ENCODE assay signal across 1 cellular context in the genomic region with DNA sequence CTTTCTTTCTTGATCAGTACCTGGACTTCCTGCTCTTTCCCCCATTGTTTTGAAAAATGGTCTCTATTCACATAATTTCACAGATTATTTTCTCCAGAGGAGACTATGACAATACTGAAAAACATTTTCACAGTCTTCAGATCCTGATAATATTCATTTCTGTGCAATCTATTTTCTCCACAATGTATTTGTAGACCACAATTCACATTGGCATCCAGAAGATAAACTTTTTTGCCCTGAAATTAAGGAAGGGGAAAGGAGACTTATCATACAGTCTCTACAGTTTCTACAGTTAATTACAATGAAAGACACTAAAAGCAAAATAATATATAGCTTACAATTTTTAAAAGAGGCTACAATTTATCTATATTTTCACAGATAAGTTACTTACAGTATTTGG.
TF ChIP-seq lines count a peak whose summit lies in the region.

No MANE protein-coding gene starts in this region.

TF ChIP-seq in K562, 482 proteins besides CTCF, POLR2A, EP300 and RAD21:
- TF ChIP-seq ZC3H4 (CRISPR knock-in tag; IDR thresholded peaks at IDR 0.05; ENCODE audit: borderline replicate concordance) = no peak
- no peak for TF ChIP-seq NELFE (IDR thresholded peaks at IDR 0.05; ENCODE audit: insufficient read depth, insufficient read length)
- no peak for TF ChIP-seq MYBL2 (IDR thresholded peaks at IDR 0.05; ENCODE audit: low read depth)
- TF ChIP-seq MYBL2 (CRISPR knock-in tag; IDR thresholded peaks at IDR 0.05; ENCODE audit: borderline replicate concordance) = no peak
- TF ChIP-seq POU5F1 (IDR thresholded peaks at IDR 0.05; ENCODE audit: borderline replicate concordance, low read depth, low read length, partially characterized antibody) = no peak
- TF ChIP-seq TAL1 (IDR thresholded peaks at IDR 0.05) = peak; percentile 38; the same call in 1 of the 2 replicates
- TF ChIP-seq, protein P1, sequence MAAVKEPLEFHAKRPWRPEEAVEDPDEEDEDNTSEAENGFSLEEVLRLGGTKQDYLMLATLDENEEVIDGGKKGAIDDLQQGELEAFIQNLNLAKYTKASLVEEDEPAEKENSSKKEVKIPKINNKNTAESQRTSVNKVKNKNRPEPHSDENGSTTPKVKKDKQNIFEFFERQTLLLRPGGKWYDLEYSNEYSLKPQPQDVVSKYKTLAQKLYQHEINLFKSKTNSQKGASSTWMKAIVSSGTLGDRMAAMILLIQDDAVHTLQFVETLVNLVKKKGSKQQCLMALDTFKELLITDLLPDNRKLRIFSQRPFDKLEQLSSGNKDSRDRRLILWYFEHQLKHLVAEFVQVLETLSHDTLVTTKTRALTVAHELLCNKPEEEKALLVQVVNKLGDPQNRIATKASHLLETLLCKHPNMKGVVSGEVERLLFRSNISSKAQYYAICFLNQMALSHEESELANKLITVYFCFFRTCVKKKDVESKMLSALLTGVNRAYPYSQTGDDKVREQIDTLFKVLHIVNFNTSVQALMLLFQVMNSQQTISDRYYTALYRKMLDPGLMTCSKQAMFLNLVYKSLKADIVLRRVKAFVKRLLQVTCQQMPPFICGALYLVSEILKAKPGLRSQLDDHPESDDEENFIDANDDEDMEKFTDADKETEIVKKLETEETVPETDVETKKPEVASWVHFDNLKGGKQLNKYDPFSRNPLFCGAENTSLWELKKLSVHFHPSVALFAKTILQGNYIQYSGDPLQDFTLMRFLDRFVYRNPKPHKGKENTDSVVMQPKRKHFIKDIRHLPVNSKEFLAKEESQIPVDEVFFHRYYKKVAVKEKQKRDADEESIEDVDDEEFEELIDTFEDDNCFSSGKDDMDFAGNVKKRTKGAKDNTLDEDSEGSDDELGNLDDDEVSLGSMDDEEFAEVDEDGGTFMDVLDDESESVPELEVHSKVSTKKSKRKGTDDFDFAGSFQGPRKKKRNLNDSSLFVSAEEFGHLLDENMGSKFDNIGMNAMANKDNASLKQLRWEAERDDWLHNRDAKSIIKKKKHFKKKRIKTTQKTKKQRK (IDR thresholded peaks at IDR 0.05; ENCODE audit: borderline replicate concordance, low read depth, low read length) = no peak
- TF ChIP-seq, protein P2, sequence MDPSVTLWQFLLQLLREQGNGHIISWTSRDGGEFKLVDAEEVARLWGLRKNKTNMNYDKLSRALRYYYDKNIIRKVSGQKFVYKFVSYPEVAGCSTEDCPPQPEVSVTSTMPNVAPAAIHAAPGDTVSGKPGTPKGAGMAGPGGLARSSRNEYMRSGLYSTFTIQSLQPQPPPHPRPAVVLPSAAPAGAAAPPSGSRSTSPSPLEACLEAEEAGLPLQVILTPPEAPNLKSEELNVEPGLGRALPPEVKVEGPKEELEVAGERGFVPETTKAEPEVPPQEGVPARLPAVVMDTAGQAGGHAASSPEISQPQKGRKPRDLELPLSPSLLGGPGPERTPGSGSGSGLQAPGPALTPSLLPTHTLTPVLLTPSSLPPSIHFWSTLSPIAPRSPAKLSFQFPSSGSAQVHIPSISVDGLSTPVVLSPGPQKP (CRISPR knock-in tag; IDR thresholded peaks at IDR 0.05) = no peak
- TF ChIP-seq MAFG (tag; conservative IDR thresholded peaks at IDR 0.05) = no peak
- no peak for TF ChIP-seq ATF7 (IDR thresholded peaks at IDR 0.05)
- TF ChIP-seq CBFA2T3 (IDR thresholded peaks at IDR 0.05) = peak; percentile 35; the same call in 1 of the 2 replicates
- no peak for TF ChIP-seq TEAD1 (CRISPR knock-in tag; IDR thresholded peaks at IDR 0.05)
- peak; percentile 56 for TF ChIP-seq TCF3 (CRISPR knock-in tag; IDR thresholded peaks at IDR 0.05)
- TF ChIP-seq, protein P3, sequence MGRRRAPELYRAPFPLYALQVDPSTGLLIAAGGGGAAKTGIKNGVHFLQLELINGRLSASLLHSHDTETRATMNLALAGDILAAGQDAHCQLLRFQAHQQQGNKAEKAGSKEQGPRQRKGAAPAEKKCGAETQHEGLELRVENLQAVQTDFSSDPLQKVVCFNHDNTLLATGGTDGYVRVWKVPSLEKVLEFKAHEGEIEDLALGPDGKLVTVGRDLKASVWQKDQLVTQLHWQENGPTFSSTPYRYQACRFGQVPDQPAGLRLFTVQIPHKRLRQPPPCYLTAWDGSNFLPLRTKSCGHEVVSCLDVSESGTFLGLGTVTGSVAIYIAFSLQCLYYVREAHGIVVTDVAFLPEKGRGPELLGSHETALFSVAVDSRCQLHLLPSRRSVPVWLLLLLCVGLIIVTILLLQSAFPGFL (CRISPR knock-in tag; IDR thresholded peaks at IDR 0.05) = no peak
- TF ChIP-seq MYNN (IDR thresholded peaks at IDR 0.05) = no peak
- no peak for TF ChIP-seq MYNN (CRISPR knock-in tag; IDR thresholded peaks at IDR 0.05)
- no peak for TF ChIP-seq TRIM24 (IDR thresholded peaks at IDR 0.05)
- no peak for TF ChIP-seq ZNF232 (CRISPR knock-in tag; IDR thresholded peaks at IDR 0.05)
- no peak for TF ChIP-seq EHMT2 (IDR thresholded peaks at IDR 0.05)
- TF ChIP-seq SP1 (CRISPR knock-in tag; IDR thresholded peaks at IDR 0.05) = no peak
- no peak for TF ChIP-seq XRCC5 (IDR thresholded peaks at IDR 0.05; ENCODE audit: low read depth, low read length)
- no peak for TF ChIP-seq ETV1 (tag; conservative IDR thresholded peaks at IDR 0.05; ENCODE audit: low read depth)
- no peak for TF ChIP-seq EZH2 (IDR thresholded peaks at IDR 0.05; ENCODE audit: borderline replicate concordance, low read depth, low read length)
- peak; percentile 30; the same call in 1 of the 2 replicates for TF ChIP-seq ARID1B (IDR thresholded peaks at IDR 0.05)
- TF ChIP-seq, protein P4, sequence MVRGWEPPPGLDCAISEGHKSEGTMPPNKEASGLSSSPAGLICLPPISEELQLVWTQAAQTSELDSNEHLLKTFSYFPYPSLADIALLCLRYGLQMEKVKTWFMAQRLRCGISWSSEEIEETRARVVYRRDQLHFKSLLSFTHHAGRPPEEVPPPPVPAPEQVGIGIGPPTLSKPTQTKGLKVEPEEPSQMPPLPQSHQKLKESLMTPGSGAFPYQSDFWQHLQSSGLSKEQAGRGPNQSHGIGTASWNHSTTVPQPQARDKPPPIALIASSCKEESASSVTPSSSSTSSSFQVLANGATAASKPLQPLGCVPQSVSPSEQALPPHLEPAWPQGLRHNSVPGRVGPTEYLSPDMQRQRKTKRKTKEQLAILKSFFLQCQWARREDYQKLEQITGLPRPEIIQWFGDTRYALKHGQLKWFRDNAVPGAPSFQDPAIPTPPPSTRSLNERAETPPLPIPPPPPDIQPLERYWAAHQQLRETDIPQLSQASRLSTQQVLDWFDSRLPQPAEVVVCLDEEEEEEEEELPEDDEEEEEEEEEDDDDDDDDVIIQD (CRISPR knock-in tag; IDR thresholded peaks at IDR 0.05) = no peak
- TF ChIP-seq NCOR1 (IDR thresholded peaks at IDR 0.05) = peak; percentile 42; the same call in 1 of the 2 replicates
- TF ChIP-seq ZNF436 (CRISPR knock-in tag; IDR thresholded peaks at IDR 0.05) = no peak
- TF ChIP-seq RBM15 (IDR thresholded peaks at IDR 0.05; ENCODE audit: insufficient read depth, low read length) = no peak
- no peak for TF ChIP-seq HNRNPL (IDR thresholded peaks at IDR 0.05; ENCODE audit: low read depth, low read length)
- peak; percentile 59 for TF ChIP-seq TEAD4 (IDR thresholded peaks at IDR 0.05; ENCODE audit: low read length)
- no peak for TF ChIP-seq TEAD4 (CRISPR knock-in tag; IDR thresholded peaks at IDR 0.05; ENCODE audit: borderline replicate concordance)
